ENCODE assay signal across 10 cellular contexts in the genomic region with DNA sequence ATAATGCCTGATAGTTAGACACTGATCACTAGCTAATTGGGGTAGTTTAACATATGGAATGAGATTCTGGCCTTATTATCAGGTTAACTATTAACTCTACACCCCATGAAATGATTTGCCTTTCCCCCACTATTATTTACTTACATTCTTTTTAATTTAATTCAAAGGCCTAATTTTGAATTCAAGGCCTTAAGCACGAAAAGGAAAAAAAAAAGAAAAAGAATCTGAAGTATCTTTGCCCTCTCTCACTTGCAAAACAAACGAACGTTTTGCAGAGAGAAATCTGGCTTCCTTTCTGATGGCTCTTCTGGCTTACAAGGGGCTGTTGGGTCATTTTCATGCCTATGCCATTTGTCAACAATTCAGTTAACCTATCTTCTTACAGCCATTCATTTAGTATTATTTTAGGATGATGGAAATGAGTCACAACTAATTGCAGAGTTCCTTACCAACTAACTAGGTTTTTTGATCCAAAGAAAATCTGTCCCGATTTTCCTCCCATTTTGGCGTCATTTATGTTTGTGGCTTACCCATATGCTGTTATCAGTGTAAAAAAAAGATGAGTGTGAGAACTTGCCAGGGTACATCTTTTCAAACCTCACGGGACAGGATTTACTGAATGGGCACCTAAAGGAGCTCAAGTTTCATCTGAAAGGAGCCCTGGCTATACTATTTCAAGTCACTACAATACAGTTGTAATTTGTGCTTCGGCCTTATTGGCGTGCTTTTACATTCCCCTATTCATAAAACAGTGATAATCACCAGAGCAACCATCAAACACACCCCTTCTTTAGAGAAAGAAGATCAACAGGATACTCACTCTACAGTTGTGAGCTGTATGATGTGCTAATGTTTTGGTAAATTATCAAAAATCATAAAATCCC. TPM values are rescaled to one million over a fixed set of nuclear protein-coding genes. Genes with fewer than 3 reads are reported as not detected.
DNase-seq lines count a peak whose midpoint lies in the region; ATAC-seq and TF ChIP-seq lines count a peak whose summit lies in the region.
"Had no signal": no experiment of that assay in that cellular context is flagged by ENCODE, and none has a peak within 500 bp of the region (broad histone marks: within the 10 kb centered on the region; RNA-seq: fewer than 3 reads in every experiment).

No MANE protein-coding gene starts in this region.

- peaks cover 0 to 15% (median 0%) of the 10 kb centered on the region in 4 donors for H3K27me3 ChIP-seq in esophagus squamous epithelium

- no peak for ATAC-seq in HG03045 (IDR thresholded peaks at IDR 0.05; ENCODE audit: unreplicated experiment)
- no peak for ATAC-seq in GM21360 (IDR thresholded peaks at IDR 0.05; ENCODE audit: unreplicated experiment)

- H3K9me3 ChIP-seq in esophagus squamous epithelium: no peaks in the 10 kb centered on the region

- intact Hi-C loops in esophagus squamous epithelium (cut with DNase I): no loop called here

- no peak for TF ChIP-seq POLR2A in esophagus squamous epithelium (IDR thresholded peaks at IDR 0.05)

- DNase-seq in DMS79 (lab: John Stamatoyannopoulos, UW): peak; percentile 29
- DNase-seq in esophagus squamous epithelium (lab: John Stamatoyannopoulos, UW): no peak
- peak; percentile 85 for DNase-seq in renal cortical epithelial cell (ENCODE audit: low read depth)
- DNase-seq in activated naive CD4-positive, alpha-beta T cell (lab: John Stamatoyannopoulos, UW): no peak
- DNase-seq in iPS-NIHi11 (ENCODE audit: low spot score): no peak
- DNase-seq: immature natural killer cell, Kasumi-1 had no signal

- H3K27ac ChIP-seq in esophagus squamous epithelium: peak overlapping the region; percentile 89 to 97 (median 94)

- H3K36me3 ChIP-seq in esophagus squamous epithelium: no peaks in the 10 kb centered on the region

- peaks cover 4 to 54% (median 15%) of the 10 kb centered on the region in 3 donors for H3K4me1 ChIP-seq in esophagus squamous epithelium

- 25 to 48% methylated on average over 8 of the region's 8 CpGs for WGBS in esophagus squamous epithelium, 2 donors

- no peak for TF ChIP-seq CTCF in esophagus squamous epithelium (IDR thresholded peaks at IDR 0.05)

- H3K4me3 ChIP-seq in esophagus squamous epithelium: peak overlapping the region in 1 of 4 donors; percentile 82

TF ChIP-seq in PFSK-1, 5 proteins besides CTCF, POLR2A, EP300 and RAD21:
- no peak for TF ChIP-seq REST (IDR thresholded peaks at IDR 0.05; ENCODE audit: insufficient read depth in 1 of 2, low read depth in 2 of 2, low read length in 2 of 2)
- TF ChIP-seq TAF1 (IDR thresholded peaks at IDR 0.05; ENCODE audit: borderline replicate concordance, insufficient read depth, low read length): no peak
- TF ChIP-seq SIN3A (IDR thresholded peaks at IDR 0.05; ENCODE audit: borderline replicate concordance, insufficient read depth, low read length): 0 out of 2 replicates have a peak, but pooled peaks have one; percentile 23
- TF ChIP-seq FOXP2 (optimal IDR thresholded peaks at IDR 0.05; ENCODE audit: borderline replicate concordance, extremely low read depth, extremely low read length, insufficient read depth): no peak
- peak; percentile 21; the same call in 1 of the 2 replicates for TF ChIP-seq POLR2AphosphoS5 (IDR thresholded peaks at IDR 0.05; ENCODE audit: low read depth, low read length)

RNA-seq across cellular contexts. Expression of gene ERRFI1, which starts 1.9 kb away (rescaled TPM):
- 94.4 TPM for polyA plus RNA-seq in PFSK-1 (2012; ENCODE audit: insufficient read length, low read depth)
- total RNA-seq in esophagus squamous epithelium: 10 to 100 TPM; 23.3 to 95.9 (median 49.3) TPM
- 38.3 and 47.8 TPM in 2 replicates for total RNA-seq in renal cortical epithelial cell

Comparison
In these comparisons a context has a peak if more than half of its experiments do, and no peak if none do; other contexts are left out.
1. DNase-seq: peak in DMS79 (single experiment) and renal cortical epithelial cell (single experiment); none in esophagus squamous epithelium (single experiment), activated naive CD4-positive, alpha-beta T cell (0 of 4) and iPS-NIHi11 (single experiment).